ENCODE assay signal across 1 cellular context in genomic region chr5:138464388-138465287, GRCh38.
A peak's percentile ranks its signal among the peaks of the same experiment; 100 is the strongest.
TF ChIP-seq lines count a peak whose summit lies in the region.

No MANE protein-coding gene starts in this region.

TF ChIP-seq in HepG2, 621 proteins besides CTCF, POLR2A, EP300 and RAD21 (continued from another document and continues in another):
- TF ChIP-seq ZNF142 (CRISPR knock-in tag; IDR thresholded peaks at IDR 0.05) (peak; percentile 97), SP5 (CRISPR knock-in tag; IDR thresholded peaks at IDR 0.05; ENCODE audit: borderline replicate concordance, low read depth) (peak; percentile 45; the same call in 1 of the 2 replicates), MATR3 (CRISPR knock-in tag; IDR thresholded peaks at IDR 0.05) (no peak), ZNF24 (IDR thresholded peaks at IDR 0.05) (no peak), PBX3 (CRISPR knock-in tag; IDR thresholded peaks at IDR 0.05; ENCODE audit: borderline replicate concordance) (no peak), MED1 (CRISPR knock-in tag; IDR thresholded peaks at IDR 0.05) (peak; percentile 73), BCL6 (CRISPR knock-in tag; IDR thresholded peaks at IDR 0.05) (peak; percentile 32; the same call in 1 of the 2 replicates), ZBTB21 (CRISPR knock-in tag; IDR thresholded peaks at IDR 0.05) (no peak), FOXO1 (CRISPR knock-in tag; IDR thresholded peaks at IDR 0.05) (no peak), ZNF354B (CRISPR knock-in tag; IDR thresholded peaks at IDR 0.05) (no peak), IRF2 (CRISPR knock-in tag; IDR thresholded peaks at IDR 0.05) (no peak), SMAD9 (CRISPR knock-in tag; IDR thresholded peaks at IDR 0.05) (no peak), ZNF33A (CRISPR knock-in tag; IDR thresholded peaks at IDR 0.05; ENCODE audit: borderline replicate concordance) (no peak; the same call in 1 of the 2 replicates), ZNF280B (CRISPR knock-in tag; IDR thresholded peaks at IDR 0.05; ENCODE audit: borderline replicate concordance) (no peak), ZHX1 (CRISPR knock-in tag; IDR thresholded peaks at IDR 0.05; ENCODE audit: low read depth) (no peak), NFATC3 (CRISPR knock-in tag; IDR thresholded peaks at IDR 0.05) (peak; percentile 64; the same call in 1 of the 2 replicates), ZNF746 (CRISPR knock-in tag; IDR thresholded peaks at IDR 0.05) (peak; percentile 71; the same call in 1 of the 2 replicates), ZNF850 (CRISPR knock-in tag; conservative IDR thresholded peaks at IDR 0.05) (no peak), IKZF4 (CRISPR knock-in tag; IDR thresholded peaks at IDR 0.05; ENCODE audit: borderline replicate concordance, low read depth, not compliant biosample characterization) (no peak), KLF15 (CRISPR knock-in tag; IDR thresholded peaks at IDR 0.05; ENCODE audit: borderline replicate concordance) (peak; percentile 17; the same call in 1 of the 2 replicates), PHF20 (CRISPR knock-in tag; IDR thresholded peaks at IDR 0.05) (0 out of 2 replicates have a peak, but pooled peaks have one; percentile 39), MYPOP (CRISPR knock-in tag; IDR thresholded peaks at IDR 0.05) (0 out of 2 replicates have a peak, but pooled peaks have one; percentile 20), ZNF205 (CRISPR knock-in tag; IDR thresholded peaks at IDR 0.05) (no peak; the same call in 1 of the 2 replicates), KDM4B (CRISPR knock-in tag; IDR thresholded peaks at IDR 0.05) (no peak), ZNF234 (CRISPR knock-in tag; conservative IDR thresholded peaks at IDR 0.05) (no peak; the same call in 1 of the 2 replicates), ATAD3A (CRISPR knock-in tag; IDR thresholded peaks at IDR 0.05) (no peak), HIC2 (CRISPR knock-in tag; IDR thresholded peaks at IDR 0.05; ENCODE audit: low read depth) (no peak), ZNF784 (CRISPR knock-in tag; IDR thresholded peaks at IDR 0.05; ENCODE audit: borderline replicate concordance) (no peak), TCF7 (IDR thresholded peaks at IDR 0.05; ENCODE audit: low read depth) (no peak), ZNF567 (CRISPR knock-in tag; IDR thresholded peaks at IDR 0.05; ENCODE audit: borderline replicate concordance) (no peak), GPN1 (CRISPR knock-in tag; IDR thresholded peaks at IDR 0.05; ENCODE audit: borderline replicate concordance) (no peak), HMGXB4 (CRISPR knock-in tag; IDR thresholded peaks at IDR 0.05; ENCODE audit: borderline replicate concordance in 1 of 2, low read depth in 1 of 2) (peak; percentile 39 to 70; a peak in 2 of 4 replicates), SMARCE1 (IDR thresholded peaks at IDR 0.05; ENCODE audit: borderline replicate concordance) (no peak), ARNT (IDR thresholded peaks at IDR 0.05) (no peak), SP4 (CRISPR knock-in tag; IDR thresholded peaks at IDR 0.05) (no peak; the same call in 1 of the 2 replicates), KDM5A (IDR thresholded peaks at IDR 0.05; ENCODE audit: borderline replicate concordance, low read length) (no peak; the same call in 1 of the 2 replicates), CBX5 (CRISPR knock-in tag; IDR thresholded peaks at IDR 0.05; ENCODE audit: borderline replicate concordance) (0 out of 2 replicates have a peak, but pooled peaks have one; percentile 4), FOXA3 (CRISPR knock-in tag; IDR thresholded peaks at IDR 0.05) (no peak), ZBTB8A (CRISPR knock-in tag; IDR thresholded peaks at IDR 0.05; ENCODE audit: borderline replicate concordance, low read depth) (no peak), ZNF556 (CRISPR knock-in tag; IDR thresholded peaks at IDR 0.05; ENCODE audit: borderline replicate concordance) (peak; percentile 17; the same call in 1 of the 2 replicates), TRIM22 (IDR thresholded peaks at IDR 0.05) (no peak), ZNF101 (CRISPR knock-in tag; IDR thresholded peaks at IDR 0.05; ENCODE audit: borderline replicate concordance, low read depth) (no peak), ZNF891 (CRISPR knock-in tag; IDR thresholded peaks at IDR 0.05) (no peak; the same call in 1 of the 2 replicates), ZNF883 (CRISPR knock-in tag; IDR thresholded peaks at IDR 0.05; ENCODE audit: not compliant biosample characterization) (peak; percentile 14), DR1 (CRISPR knock-in tag; IDR thresholded peaks at IDR 0.05) (0 out of 2 replicates have a peak, but pooled peaks have one; percentile 0), MEF2D (CRISPR knock-in tag; IDR thresholded peaks at IDR 0.05) (no peak)
